Comparison of ENCODE assay signal across 7 cellular contexts in genomic region chr15:41512078-41512394, GRCh38. TPM values are rescaled to one million over a fixed set of nuclear protein-coding genes. Genes with fewer than 3 reads are reported as not detected.
DNase-seq lines count a peak whose midpoint lies in the region; ATAC-seq, FAIRE-seq and TF ChIP-seq lines count a peak whose summit lies in the region.

No MANE protein-coding gene starts in this region.

- peaks cover 24% of the 10 kb centered on the region for H3K4me1 Mint-ChIP-seq in activated B cell treated with CpG ODN at 0.5 μM for 24 hours

- H3K36me3 Mint-ChIP-seq in activated B cell treated with CpG ODN at 0.5 μM for 24 hours (ENCODE audit: low read depth): peaks cover 3% of the 10 kb centered on the region

- H3K9me3 Mint-ChIP-seq in activated B cell treated with CpG ODN at 0.5 μM for 24 hours: no peaks in the 10 kb centered on the region

- H3K27ac Mint-ChIP-seq in activated B cell treated with CpG ODN at 0.5 μM for 24 hours: no peak overlapping the region

- in situ Hi-C loops in GM13976 (cut with MboI; ENCODE audit: low sequenced_read_pairs, unreplicated experiment): no loop called here

- peak overlapping the region; percentile 6 for H3K4me3 ChIP-seq in retinal pigment epithelial cell (ENCODE audit: low read length)

- no peak for FAIRE-seq in GM12892 (lab: Jason Lieb, UNC)

- ATAC-seq in activated B cell treated with CpG ODN at 0.5 μM for 24 hours (ENCODE audit: low read depth): no peak
- peak; percentile 14 for ATAC-seq in esophagus mucosa
- ATAC-seq in HG03521 (IDR thresholded peaks at IDR 0.05; ENCODE audit: unreplicated experiment): no peak
- ATAC-seq in HG02642 (IDR thresholded peaks at IDR 0.05; ENCODE audit: poor library complexity, unreplicated experiment): no peak

- H3K27me3 Mint-ChIP-seq in activated B cell treated with CpG ODN at 0.5 μM for 24 hours: peaks cover 5% of the 10 kb centered on the region

- no peak for TF ChIP-seq CTCF in GM13976 (IDR thresholded peaks at IDR 0.05; ENCODE audit: borderline replicate concordance, control extremely low read depth, extremely low read depth, insufficient read depth, missing control alignments)
- TF ChIP-seq CTCF in activated B cell treated with CpG ODN at 0.5 μM for 24 hours (IDR thresholded peaks at IDR 0.05): no peak
- no peak for TF ChIP-seq CTCF in retinal pigment epithelial cell (conservative IDR thresholded peaks at IDR 0.05; ENCODE audit: low read depth, low read length)

- DNase-seq in GM13976 (ENCODE audit: low spot score): peak; percentile 65
- DNase-seq in activated B cell treated with CpG ODN at 0.5 μM for 24 hours: no peak
- no peak for DNase-seq in retinal pigment epithelial cell (ENCODE audit: low read depth)
- DNase-seq in GM12892 (ENCODE audit: insufficient read length): no peak

- CTCF ChIA-PET in activated B cell treated with CpG ODN at 0.5 μM for 24 hours (lab: Charles Lee): no interaction called here

- no peak for TF ChIP-seq POLR2A in GM12892 (IDR thresholded peaks at IDR 0.05; ENCODE audit: low read depth, low read length)

- POLR2A ChIA-PET in activated B cell treated with CpG ODN at 0.5 μM for 24 hours (lab: Charles Lee): interaction anchor here (1.0 kb wide), 1 partner anchor 10 kb away, joined by 4 read pairs; no protein-coding TSS in a partner anchor

- peak overlapping the region; percentile 85 for H3K4me3 Mint-ChIP-seq in activated B cell treated with CpG ODN at 0.5 μM for 24 hours

- intact Hi-C loops in activated B cell treated with CpG ODN at 0.5 μM for 24 hours (cut with micrococcal nuclease): no loop called here

RNA-seq across cellular contexts. Expression of gene LTK, which starts 1.6 kb away (rescaled TPM):
- 1.9 and 2.2 TPM in 2 replicates for total RNA-seq in activated B cell treated with CpG ODN at 0.5 μM for 24 hours
- 0.12 TPM for total RNA-seq in esophagus mucosa
- 0.08 TPM for polyA plus RNA-seq in GM12892 (2012; ENCODE audit: missing spikeins)

RNA-seq across cellular contexts. Expression of gene ITPKA, which starts 18.4 kb away (rescaled TPM):
- 0.18 TPM in 1 of 2 replicates, not detected in the other for total RNA-seq in activated B cell treated with CpG ODN at 0.5 μM for 24 hours
- total RNA-seq in esophagus mucosa: 0.16 TPM
- polyA plus RNA-seq in GM12892 (2012; ENCODE audit: missing spikeins): 0.45 TPM

RNA-seq across cellular contexts. Expression of gene RPAP1, which starts 32.0 kb away (rescaled TPM):
- total RNA-seq in activated B cell treated with CpG ODN at 0.5 μM for 24 hours: 56.1 TPM in 2 replicates
- 25.5 TPM for total RNA-seq in esophagus mucosa
- 16.4 TPM for polyA plus RNA-seq in GM12892 (2012; ENCODE audit: missing spikeins)

RNA-seq across cellular contexts. Expression of gene TYRO3, which starts 47.0 kb away (rescaled TPM):
- 0.22 TPM in 1 of 2 replicates, not detected in the other for total RNA-seq in activated B cell treated with CpG ODN at 0.5 μM for 24 hours
- total RNA-seq in esophagus mucosa: 13.4 TPM
- 0.13 TPM for polyA plus RNA-seq in GM12892 (2012; ENCODE audit: missing spikeins)
